9 cellular contexts compared by ENCODE assay signal in genomic region chr1:24996983-24997893, GRCh38.
A peak's percentile ranks its signal among the peaks of the same experiment; 100 is the strongest.
DNase-seq lines count a peak whose midpoint lies in the region; TF ChIP-seq lines count a peak whose summit lies in the region.
"Had no signal": no experiment of that assay in that cellular context is flagged by ENCODE, and none has a peak within 500 bp of the region (broad histone marks: within the 10 kb centered on the region; RNA-seq: fewer than 3 reads in every experiment).

No MANE protein-coding gene starts in this region.

- H3K4me3 Mint-ChIP-seq in activated naive CD8-positive, alpha-beta T cell, result peak overlapping the region; percentile 49

- DNase-seq in GM10266 (ENCODE audit: extremely low spot score) (peak; percentile 58), NAMALWA (ENCODE audit: low spot score) (peak; percentile 70), spleen (peak; percentile 87), SHP77 (lab: John Stamatoyannopoulos, UW) (no peak), GF-D8 (lab: John Stamatoyannopoulos, UW) (no peak), NCI-H526 (lab: John Stamatoyannopoulos, UW) (no peak), sigmoid colon (no peak)

- H3K36me3 ChIP-seq in spleen (no peaks in the 10 kb centered on the region), sigmoid colon (no peaks in the 10 kb centered on the region)
- H3K36me3 ChIP-seq: tibial nerve had no signal

- H3K36me3 Mint-ChIP-seq in activated naive CD8-positive, alpha-beta T cell, result peaks cover 8% of the 10 kb centered on the region

- H3K27ac Mint-ChIP-seq in activated naive CD8-positive, alpha-beta T cell, result peak overlapping the region; percentile 97

- no peaks in the 10 kb centered on the region for H3K27me3 Mint-ChIP-seq in activated naive CD8-positive, alpha-beta T cell

- intact Hi-C loops in spleen (cut with DNase I; ENCODE audit: low total_unique reads) (no loop called here), sigmoid colon (cut with DNase I) (no loop called here)

- peak overlapping the region in 4 of 8 donors; percentile 52 to 81 (median 68) for H3K27ac ChIP-seq in spleen
- no peak overlapping the region for H3K27ac ChIP-seq in sigmoid colon
- H3K27ac ChIP-seq: tibial nerve had no signal

- peaks cover 8% of the 10 kb centered on the region for H3K9me3 Mint-ChIP-seq in activated naive CD8-positive, alpha-beta T cell (ENCODE audit: low read depth)

- TF ChIP-seq CTCF in GM10266 (IDR thresholded peaks at IDR 0.05; ENCODE audit: control insufficient read depth, insufficient read depth, low read depth, missing control alignments) (no peak), spleen (IDR thresholded peaks at IDR 0.05 in 8 of 11, conservative IDR thresholded peaks at IDR 0.05 in 3 of 11) (no peak), sigmoid colon (IDR thresholded peaks at IDR 0.05) (no peak)

- TF ChIP-seq POLR2A in spleen (IDR thresholded peaks at IDR 0.05) (no peak), sigmoid colon (IDR thresholded peaks at IDR 0.05) (no peak)

- H3K9me3 ChIP-seq in spleen, result peaks cover 0 to under 1% (median 0%) of the 10 kb centered on the region in 8 donors
- peaks cover 0 to 2% (median 0%) of the 10 kb centered on the region in 4 donors for H3K9me3 ChIP-seq in sigmoid colon

- 30 to 70% (median 50%) methylated on average over 13 to 14 of the region's 14 CpGs for WGBS in spleen, 5 donors
- WGBS in sigmoid colon, 2 donors, result 54 to 86% methylated on average over 14 of the region's 14 CpGs

- H3K4me3 ChIP-seq in spleen (no peak overlapping the region), sigmoid colon (no peak overlapping the region)
- H3K4me3 ChIP-seq: tibial nerve had no signal

- H3K27me3 ChIP-seq in spleen (replicated peaks in 1 of 7) (no peaks in the 10 kb centered on the region), sigmoid colon (no peaks in the 10 kb centered on the region)
- H3K27me3 ChIP-seq: tibial nerve had no signal

- peaks cover 0 to 71% (median 21%) of the 10 kb centered on the region in 6 donors for H3K4me1 ChIP-seq in spleen
- no peaks in the 10 kb centered on the region for H3K4me1 ChIP-seq in sigmoid colon
- H3K4me1 ChIP-seq: tibial nerve had no signal

- H3K4me1 Mint-ChIP-seq in activated naive CD8-positive, alpha-beta T cell (ENCODE audit: low read depth), result peaks cover 92% of the 10 kb centered on the region

- TF ChIP-seq EP300 in sigmoid colon (IDR thresholded peaks at IDR 0.05), result no peak

Comparison
In these comparisons a context has a peak if more than half of its experiments do, and no peak if none do; other contexts are left out.
1. DNase-seq: peak in GM10266 (single experiment), NAMALWA (single experiment) and spleen (single experiment); none in SHP77 (0 of 2), GF-D8 (single experiment), NCI-H526 (0 of 2) and sigmoid colon (single experiment).